1 cellular context compared by ENCODE assay signal in the genomic region with DNA sequence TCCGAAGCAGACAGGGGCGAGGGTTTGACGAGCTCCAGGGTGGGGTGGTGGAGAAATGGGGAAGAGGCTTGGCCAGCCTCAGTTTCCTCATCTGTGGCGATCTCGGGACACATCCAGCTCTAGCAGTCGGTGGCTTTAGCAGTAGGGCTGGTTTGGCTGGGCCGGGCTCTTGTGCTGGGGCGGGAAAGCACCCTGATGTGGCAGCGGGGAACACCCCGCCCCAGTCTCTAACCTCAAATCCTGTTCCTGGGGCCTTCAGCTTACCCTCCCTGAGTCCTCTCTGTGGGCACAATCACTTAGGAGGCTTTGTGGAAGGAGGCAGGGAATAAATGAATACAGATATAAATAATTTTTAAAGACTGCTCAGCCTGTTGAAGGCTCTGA.
TF ChIP-seq lines count a peak whose summit lies in the region.

No MANE protein-coding gene starts in this region.

TF ChIP-seq in IMR-90, 13 proteins besides CTCF, POLR2A, EP300 and RAD21:
- TF ChIP-seq MAFK (IDR thresholded peaks at IDR 0.05; ENCODE audit: low read depth, low read length) (no peak), MAZ (IDR thresholded peaks at IDR 0.05; ENCODE audit: borderline replicate concordance, low read depth, low read length) (no peak), SMC3 (IDR thresholded peaks at IDR 0.05; ENCODE audit: low read depth, low read length) (no peak), CHD1 (IDR thresholded peaks at IDR 0.05; ENCODE audit: low read depth, low read length) (no peak), FOS (IDR thresholded peaks at IDR 0.05; ENCODE audit: low read depth, low read length) (no peak), RFX5 (IDR thresholded peaks at IDR 0.05; ENCODE audit: low read depth, low read length) (no peak), MXI1 (IDR thresholded peaks at IDR 0.05; ENCODE audit: borderline replicate concordance, low read depth, low read length) (no peak), BHLHE40 (IDR thresholded peaks at IDR 0.05; ENCODE audit: low read depth, low read length) (no peak), NFE2L2 (IDR thresholded peaks at IDR 0.05; ENCODE audit: low read depth, low read length) (no peak), CEBPB (IDR thresholded peaks at IDR 0.05; ENCODE audit: low read depth, low read length) (no peak)
- TF ChIP-seq, protein P1, sequence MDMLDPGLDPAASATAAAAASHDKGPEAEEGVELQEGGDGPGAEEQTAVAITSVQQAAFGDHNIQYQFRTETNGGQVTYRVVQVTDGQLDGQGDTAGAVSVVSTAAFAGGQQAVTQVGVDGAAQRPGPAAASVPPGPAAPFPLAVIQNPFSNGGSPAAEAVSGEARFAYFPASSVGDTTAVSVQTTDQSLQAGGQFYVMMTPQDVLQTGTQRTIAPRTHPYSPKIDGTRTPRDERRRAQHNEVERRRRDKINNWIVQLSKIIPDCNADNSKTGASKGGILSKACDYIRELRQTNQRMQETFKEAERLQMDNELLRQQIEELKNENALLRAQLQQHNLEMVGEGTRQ (IDR thresholded peaks at IDR 0.05; ENCODE audit: low read depth, low read length), result no peak
- TF ChIP-seq, protein P2, sequence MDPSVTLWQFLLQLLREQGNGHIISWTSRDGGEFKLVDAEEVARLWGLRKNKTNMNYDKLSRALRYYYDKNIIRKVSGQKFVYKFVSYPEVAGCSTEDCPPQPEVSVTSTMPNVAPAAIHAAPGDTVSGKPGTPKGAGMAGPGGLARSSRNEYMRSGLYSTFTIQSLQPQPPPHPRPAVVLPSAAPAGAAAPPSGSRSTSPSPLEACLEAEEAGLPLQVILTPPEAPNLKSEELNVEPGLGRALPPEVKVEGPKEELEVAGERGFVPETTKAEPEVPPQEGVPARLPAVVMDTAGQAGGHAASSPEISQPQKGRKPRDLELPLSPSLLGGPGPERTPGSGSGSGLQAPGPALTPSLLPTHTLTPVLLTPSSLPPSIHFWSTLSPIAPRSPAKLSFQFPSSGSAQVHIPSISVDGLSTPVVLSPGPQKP (IDR thresholded peaks at IDR 0.05; ENCODE audit: borderline replicate concordance, low read depth, low read length), result no peak
TF ChIP-seq in IMR-90: peak in this region for 0.
